ENCODE assay signal across 18 cellular contexts in the genomic region with DNA sequence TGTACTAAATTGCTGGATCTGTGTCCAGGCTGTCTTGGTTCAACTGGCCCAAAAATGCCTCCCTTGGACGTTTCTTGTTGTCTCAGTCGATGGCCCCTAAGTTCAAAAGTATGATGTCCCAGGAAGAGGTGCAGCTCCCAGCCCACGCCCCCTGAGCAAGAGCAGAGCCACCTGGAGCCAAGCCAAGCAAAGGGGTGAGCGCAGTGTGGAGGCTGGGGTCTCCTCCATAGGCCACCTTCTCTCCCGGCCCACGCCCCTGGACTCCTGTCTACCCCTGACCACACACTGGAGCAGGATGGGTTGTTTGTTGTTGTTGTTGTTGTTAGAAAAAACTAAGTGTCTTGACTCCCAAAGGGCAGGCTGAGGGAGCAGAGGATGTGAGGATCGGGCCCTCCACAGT. TPM values are rescaled to one million over a fixed set of nuclear protein-coding genes. Genes with fewer than 3 reads are reported as not detected.
A peak's percentile ranks its signal among the peaks of the same experiment; 100 is the strongest.
DNase-seq lines count a peak whose midpoint lies in the region; ATAC-seq, FAIRE-seq and TF ChIP-seq lines count a peak whose summit lies in the region.
"Had no signal": no experiment of that assay in that cellular context is flagged by ENCODE, and none has a peak within 500 bp of the region (broad histone marks: within the 10 kb centered on the region; RNA-seq: fewer than 3 reads in every experiment).

No MANE protein-coding gene starts in this region.

- H3K36me3 Mint-ChIP-seq in astrocyte (ENCODE audit: low read depth, unreplicated experiment), result peaks cover 17% of the 10 kb centered on the region
- H3K36me3 Mint-ChIP-seq in CD4-positive, alpha-beta T cell (ENCODE audit: low read depth), result peaks cover 54% of the 10 kb centered on the region
- H3K36me3 Mint-ChIP-seq in stimulated activated memory B cell treated with anti-CD40 and anti-IgM and Interleukin-4, amounts not matched to agents 10 μg/mL and 1 μg/mL and 100 μg/mL, for 72 hours, result peaks cover 46% of the 10 kb centered on the region

- H3K4ac ChIP-seq in IMR-90 (ENCODE audit: low read depth, low read length), result no peak overlapping the region

- no peak overlapping the region for H4K91ac ChIP-seq in IMR-90 (ENCODE audit: insufficient read depth, low read depth, low read length)

- no peak for TF ChIP-seq RAD21 in IMR-90 (IDR thresholded peaks at IDR 0.05; ENCODE audit: low read length)

- H3K27ac ChIP-seq in IMR-90 (ENCODE audit: insufficient read depth, low read length) (no peak overlapping the region), astrocyte (ENCODE audit: low read depth, low read length) (no peak overlapping the region), lower lobe of right lung (peak overlapping the region; percentile 20), skeletal muscle tissue (ENCODE audit: low read depth, low read length) (peak overlapping the region; percentile 80)
- H3K27ac ChIP-seq in CD4-positive, alpha-beta T cell (ENCODE audit: low read depth, low read length), result no peak overlapping the region

- H2BK20ac ChIP-seq in IMR-90 (ENCODE audit: low read depth, low read length), result no peak overlapping the region

- peaks cover 4% of the 10 kb centered on the region for H3K79me2 ChIP-seq in astrocyte (ENCODE audit: insufficient read depth, low read length)

- H2AK5ac ChIP-seq in IMR-90 (ENCODE audit: low read depth, low read length), result no peak overlapping the region

- H3K36me3 ChIP-seq in IMR-90 (ENCODE audit: control insufficient read depth, insufficient read depth, low read length) (peaks cover 56% of the 10 kb centered on the region), astrocyte (ENCODE audit: insufficient read depth, low read length) (peaks cover 10% of the 10 kb centered on the region), lower lobe of right lung (peaks cover 79% of the 10 kb centered on the region), skeletal muscle tissue (ENCODE audit: control insufficient read depth in 3 of 3, insufficient read depth in 3 of 3, low read length in 3 of 3) (peaks cover 22 to 36% (median 31%) of the 10 kb centered on the region in 3 donors)

- no peak overlapping the region for H3K14ac ChIP-seq in IMR-90 (replicated peaks; ENCODE audit: low read depth, low read length)

- ATAC-seq in IMR-90 (ENCODE audit: low read depth) (no peak), lower lobe of right lung (no peak)
- no peak for ATAC-seq in stimulated activated naive CD8-positive, alpha-beta T cell treated with anti-CD3 and anti-CD28 coated beads, Interleukin-15, Interleukin-2, amounts not matched to agents 100 U/mL and 50 U/mL, for 24 hours
- ATAC-seq in CD4-positive, alpha-beta T cell (ENCODE audit: poor library complexity), result no peak
- ATAC-seq in stimulated activated memory B cell treated with anti-CD40 and anti-IgM and Interleukin-4, amounts not matched to agents 10 μg/mL and 1 μg/mL and 100 μg/mL, for 72 hours, result no peak
- ATAC-seq: PC-3 had no signal

- H2AK9ac ChIP-seq in IMR-90 (replicated peaks; ENCODE audit: low read depth, low read length, poor library complexity), result peak overlapping the region; percentile 88

- H4K20me1 ChIP-seq in IMR-90 (ENCODE audit: insufficient read depth, low read length) (peaks cover 5% of the 10 kb centered on the region), astrocyte (ENCODE audit: insufficient read depth, low read length) (peaks cover 18% of the 10 kb centered on the region)

- in situ Hi-C loops in IMR-90 (cut with MboI; ENCODE audit: low sequenced_read_pairs), result loop anchor here (5.0 kb wide), 1 partner anchor 141 kb away; a partner anchor contains a TSS

- POLR2A ChIA-PET in IMR-90 (lab: Charles Lee; ENCODE audit: unreplicated experiment), result no interaction called here
- POLR2A ChIA-PET in CD4-positive, alpha-beta T cell (lab: Charles Lee), result no interaction called here

- H3K27ac Mint-ChIP-seq in astrocyte (ENCODE audit: unreplicated experiment), result no peak overlapping the region
- H3K27ac Mint-ChIP-seq in CD4-positive, alpha-beta T cell, result no peak overlapping the region
- no peak overlapping the region for H3K27ac Mint-ChIP-seq in stimulated activated memory B cell treated with anti-CD40 and anti-IgM and Interleukin-4, amounts not matched to agents 10 μg/mL and 1 μg/mL and 100 μg/mL, for 72 hours
- H3K27ac Mint-ChIP-seq: HFFc6 had no signal

- CTCF ChIA-PET in IMR-90 (lab: Yijun Ruan, JAX), result no interaction called here
- CTCF ChIA-PET in CD4-positive, alpha-beta T cell (lab: Charles Lee), result no interaction called here

- no peak overlapping the region for H3K18ac ChIP-seq in IMR-90 (ENCODE audit: low read depth, low read length)

- no peak overlapping the region for H2BK15ac ChIP-seq in IMR-90 (ENCODE audit: low read depth, low read length)

- H3K9me1 ChIP-seq in IMR-90 (ENCODE audit: insufficient read depth, low read length), result no peaks in the 10 kb centered on the region

- no peak overlapping the region for H2BK5ac ChIP-seq in IMR-90 (ENCODE audit: low read depth, low read length, poor library complexity, severe bottlenecking)

- no peak overlapping the region for H3K56ac ChIP-seq in IMR-90 (ENCODE audit: extremely low read depth, insufficient read depth, low read length)

- dilution Hi-C loops in IMR-90 (cut with HindIII; ENCODE audit: low sequenced_read_pairs, unreplicated experiment), result no loop called here

- H3K4me2 ChIP-seq in IMR-90 (ENCODE audit: low read depth, low read length) (no peak overlapping the region), astrocyte (ENCODE audit: low read length) (no peak overlapping the region)

- no TSS peak for BruUV-seq in IMR-90 (replicated peaks; lab: Mats Ljungman, UMichigan)

- no peak overlapping the region for H4K5ac ChIP-seq in IMR-90 (ENCODE audit: low read depth, low read length)

- H4K8ac ChIP-seq in IMR-90 (ENCODE audit: low read depth in 2 of 2, low read length in 2 of 2), result no peak overlapping the region

- H3K4me1 ChIP-seq in IMR-90 (ENCODE audit: control insufficient read depth, insufficient read depth, low read length) (no peaks in the 10 kb centered on the region), astrocyte (ENCODE audit: insufficient read depth, low read length) (peaks cover 8% of the 10 kb centered on the region), lower lobe of right lung (peaks cover 24% of the 10 kb centered on the region), skeletal muscle tissue (ENCODE audit: control insufficient read depth in 3 of 3, insufficient read depth in 3 of 3, low read length in 3 of 3) (peaks cover 35 to 45% (median 43%) of the 10 kb centered on the region in 3 donors)
- H3K4me1 ChIP-seq: Caco-2 had no signal

- 64% methylated on average over 2 of the region's 7 CpGs; no CpG with 5 or more reads in 1 of the 2 experiments for WGBS in IMR-90 (ENCODE audit: extremely low coverage in 2 of 2, insufficient read length in 1 of 2), 2 experiments

- no peak overlapping the region for H3K4me3 ChIP-seq in IMR-90 (ENCODE audit: insufficient read depth, low read depth, low read length)
- no peak overlapping the region for H3K4me3 ChIP-seq in astrocyte (ENCODE audit: insufficient read depth, low read depth, low read length)
- H3K4me3 ChIP-seq in lower lobe of right lung, result no peak overlapping the region
- peak overlapping the region in 2 of 3 donors; percentile 48 to 54 for H3K4me3 ChIP-seq in skeletal muscle tissue (ENCODE audit: low read length in 3 of 3)

- H3K4me1 Mint-ChIP-seq in astrocyte (ENCODE audit: low read depth, unreplicated experiment), result peaks cover 11% of the 10 kb centered on the region
- H3K4me1 Mint-ChIP-seq in CD4-positive, alpha-beta T cell (ENCODE audit: low read depth), result peaks cover 12% of the 10 kb centered on the region
- peaks cover 11% of the 10 kb centered on the region for H3K4me1 Mint-ChIP-seq in stimulated activated memory B cell treated with anti-CD40 and anti-IgM and Interleukin-4, amounts not matched to agents 10 μg/mL and 1 μg/mL and 100 μg/mL, for 72 hours

- TF ChIP-seq CTCF in IMR-90 (conservative IDR thresholded peaks at IDR 0.05; ENCODE audit: low read depth, low read length), result no peak
- TF ChIP-seq CTCF in astrocyte (IDR thresholded peaks at IDR 0.05; ENCODE audit: insufficient read depth, low read depth, low read length), result no peak
- no peak for TF ChIP-seq CTCF in lower lobe of right lung (IDR thresholded peaks at IDR 0.05)
- TF ChIP-seq CTCF in CD4-positive, alpha-beta T cell (IDR thresholded peaks at IDR 0.05), result no peak

- intact Hi-C loops in IMR-90 (cut with micrococcal nuclease), result no loop called here
- intact Hi-C loops in lower lobe of right lung (cut with DNase I), result no loop called here
- intact Hi-C loops in CD4-positive, alpha-beta T cell (cut with DNase I, micrococcal nuclease), result loop anchor here in 1 of 2 experiments (5.0 kb wide), 2 partner anchors 66 to 236 kb away; no protein-coding TSS in a partner anchor

- no peaks in the 10 kb centered on the region for H3K27me3 ChIP-seq in IMR-90 (ENCODE audit: control insufficient read depth, insufficient read depth, low read length)
- H3K27me3 ChIP-seq in astrocyte (ENCODE audit: insufficient read depth, low read length), result no peaks in the 10 kb centered on the region
- H3K27me3 ChIP-seq in lower lobe of right lung (ENCODE audit: low read depth), result no peaks in the 10 kb centered on the region
- no peaks in the 10 kb centered on the region for H3K27me3 ChIP-seq in skeletal muscle tissue (ENCODE audit: control insufficient read depth in 3 of 3, insufficient read depth in 3 of 3, low read length in 3 of 3)
- H3K27me3 ChIP-seq in CD4-positive, alpha-beta T cell (ENCODE audit: control insufficient read depth, insufficient read depth, low read length), result no peaks in the 10 kb centered on the region

- no peak for DNase-seq in IMR-90
- DNase-seq in astrocyte (ENCODE audit: low read depth), result no peak
- no peak for DNase-seq in lower lobe of right lung
- DNase-seq in stimulated activated naive CD8-positive, alpha-beta T cell treated with anti-CD3 and anti-CD28 coated beads, Interleukin-15, Interleukin-2, amounts not matched to agents 100 U/mL and 50 U/mL, for 24 hours, result no peak
- DNase-seq in CD4-positive, alpha-beta T cell, result no peak
- DNase-seq: ACHN, Caco-2, DMS153, HFFc6, Karpas-422, MM.1S, NCI-H1092 treated with DMSO at 0.1 percent for 48 hours, NCI-H510A treated with DMSO at 0.1 percent for 48 hours, NCI-H82, PC-3 had no signal

- H2AFZ ChIP-seq in IMR-90 (replicated peaks; ENCODE audit: low read length, poor library complexity), result no peak overlapping the region
- no peak overlapping the region for H2AFZ ChIP-seq in astrocyte (ENCODE audit: low read depth, low read length)

- no peaks in the 10 kb centered on the region for H3K9me3 ChIP-seq in IMR-90 (ENCODE audit: control insufficient read depth, insufficient read depth, low read length)
- H3K9me3 ChIP-seq in astrocyte (ENCODE audit: insufficient read depth, low read depth, low read length), result no peaks in the 10 kb centered on the region
- H3K9me3 ChIP-seq in lower lobe of right lung, result no peaks in the 10 kb centered on the region
- H3K9me3 ChIP-seq in skeletal muscle tissue (ENCODE audit: control insufficient read depth in 3 of 3, low read length in 3 of 3), result no peaks in the 10 kb centered on the region
- no peaks in the 10 kb centered on the region for H3K9me3 ChIP-seq in CD4-positive, alpha-beta T cell (ENCODE audit: control insufficient read depth, low read length)
- H3K9me3 ChIP-seq: Caco-2 had no signal

- H3K9ac ChIP-seq in IMR-90 (ENCODE audit: low read depth, low read length), result no peak overlapping the region
- no peak overlapping the region for H3K9ac ChIP-seq in astrocyte (ENCODE audit: low read length)
- H3K9ac ChIP-seq in skeletal muscle tissue (ENCODE audit: low read depth in 1 of 3, low read length in 3 of 3), result peak overlapping the region; percentile 59 to 78 (median 67)

- peak overlapping the region; percentile 35 for H3K4me3 Mint-ChIP-seq in astrocyte (ENCODE audit: unreplicated experiment)
- no peak overlapping the region for H3K4me3 Mint-ChIP-seq in CD4-positive, alpha-beta T cell
- H3K4me3 Mint-ChIP-seq in stimulated activated memory B cell treated with anti-CD40 and anti-IgM and Interleukin-4, amounts not matched to agents 10 μg/mL and 1 μg/mL and 100 μg/mL, for 72 hours, result no peak overlapping the region
- H3K4me3 Mint-ChIP-seq: HFFc6 had no signal

- no peaks in the 10 kb centered on the region for H3K9me3 Mint-ChIP-seq in astrocyte (ENCODE audit: unreplicated experiment)
- H3K9me3 Mint-ChIP-seq in CD4-positive, alpha-beta T cell, result no peaks in the 10 kb centered on the region
- H3K9me3 Mint-ChIP-seq in stimulated activated memory B cell treated with anti-CD40 and anti-IgM and Interleukin-4, amounts not matched to agents 10 μg/mL and 1 μg/mL and 100 μg/mL, for 72 hours, result no peaks in the 10 kb centered on the region
- H3K9me3 Mint-ChIP-seq: HFFc6 had no signal

- H2BK120ac ChIP-seq in IMR-90 (ENCODE audit: low read depth, low read length), result no peak overlapping the region

- no peaks in the 10 kb centered on the region for H3K27me3 Mint-ChIP-seq in astrocyte (ENCODE audit: low read depth, unreplicated experiment)
- H3K27me3 Mint-ChIP-seq in CD4-positive, alpha-beta T cell, result no peaks in the 10 kb centered on the region
- no peaks in the 10 kb centered on the region for H3K27me3 Mint-ChIP-seq in stimulated activated memory B cell treated with anti-CD40 and anti-IgM and Interleukin-4, amounts not matched to agents 10 μg/mL and 1 μg/mL and 100 μg/mL, for 72 hours

- no peak for FAIRE-seq in astrocyte (lab: Jason Lieb, UNC)
- FAIRE-seq: H54 had no signal

- no peak overlapping the region for H3K23ac ChIP-seq in IMR-90 (ENCODE audit: low read depth, low read length)

- H3K79me1 ChIP-seq in IMR-90 (ENCODE audit: low read depth in 1 of 2, low read length in 2 of 2), result peaks cover 10 to 60% of the 10 kb centered on the region in 2 experiments; a peak in 3 of 4 replicates

- no peak for TF ChIP-seq POLR2A in IMR-90 (IDR thresholded peaks at IDR 0.05; ENCODE audit: low read depth, low read length)

RNA-seq across cellular contexts. Expression of a gene that starts 26.0 kb away (rescaled TPM):
- total RNA-seq in IMR-90 (2012; rRNA removed), result 0.36 and 0.56 TPM in 2 replicates
- 5.7 and 7.4 TPM in 2 replicates for polyA plus RNA-seq in IMR-90 (2012; rRNA removed)
- polyA plus RNA-seq in IMR-90 (2012; cell fraction: cytosol; rRNA removed), result 6.7 and 7.2 TPM in 2 replicates
- polyA plus RNA-seq in IMR-90 (2012; cell fraction: nucleus; rRNA removed; ENCODE audit: low replicate concordance), result 6.1 and 23.6 TPM in 2 replicates
- total RNA-seq in astrocyte, result 2.5 and 3.6 TPM in 2 replicates
- 1.8 TPM for total RNA-seq in lower lobe of right lung
- 1.0 TPM for total RNA-seq in skeletal muscle tissue
- total RNA-seq in CD4-positive, alpha-beta T cell, result 1 to 10 TPM; 1.1 to 2.1 TPM

RNA-seq across cellular contexts. Expression of a gene that starts 54.8 kb away (rescaled TPM):
- total RNA-seq in IMR-90 (2012; rRNA removed) (9.2 and 10.6 TPM in 2 replicates), astrocyte (36.5 and 39.9 TPM in 2 replicates), lower lobe of right lung (29.5 TPM), skeletal muscle tissue (9.4 TPM)
- polyA plus RNA-seq in IMR-90 (2012; rRNA removed), result 25.7 and 48.9 TPM in 2 replicates
- 61.5 and 62.1 TPM in 2 replicates for polyA plus RNA-seq in IMR-90 (2012; cell fraction: cytosol; rRNA removed)
- polyA plus RNA-seq in IMR-90 (2012; cell fraction: nucleus; rRNA removed; ENCODE audit: low replicate concordance), result 7.7 and 30.6 TPM in 2 replicates
- 10 to 100 TPM; 18.0 to 18.1 TPM for total RNA-seq in CD4-positive, alpha-beta T cell

Comparison
In these comparisons a context has a peak if more than half of its experiments do, and no peak if none do; other contexts are left out.
1. H3K27ac ChIP-seq: peak in lower lobe of right lung (single experiment) and skeletal muscle tissue (single experiment); none in IMR-90 (single experiment), astrocyte (single experiment) and CD4-positive, alpha-beta T cell (single experiment).
2. H3K4me3 ChIP-seq: peak in skeletal muscle tissue (2 of 3); none in IMR-90 (single experiment), astrocyte (single experiment) and lower lobe of right lung (single experiment).
3. H3K9ac ChIP-seq: peak in skeletal muscle tissue (3 of 3); none in IMR-90 (single experiment) and astrocyte (single experiment).